20 cellular contexts compared by ENCODE assay signal in the genomic region with DNA sequence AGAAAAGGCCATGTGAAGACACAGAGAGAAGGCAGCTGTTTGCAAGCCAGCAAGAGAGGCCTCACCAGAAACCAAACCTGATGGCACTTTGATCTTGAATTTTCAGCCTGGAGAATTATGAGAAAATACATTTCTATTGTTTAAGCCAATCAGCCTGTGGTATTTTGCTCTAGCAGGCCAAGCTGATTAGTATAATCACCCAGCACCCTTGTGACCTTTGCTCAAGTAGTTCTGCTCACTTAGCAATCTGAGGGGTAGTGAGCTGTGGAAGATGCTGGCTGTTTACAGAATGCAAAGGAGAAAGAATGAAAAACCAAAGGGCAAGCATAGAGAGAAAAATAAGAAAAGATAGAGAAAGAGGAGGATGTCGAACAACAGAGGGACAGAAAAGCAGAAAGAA.
"Had no signal": no experiment of that assay in that cellular context is flagged by ENCODE, and none has a peak within 500 bp of the region (broad histone marks: within the 10 kb centered on the region; RNA-seq: fewer than 3 reads in every experiment).

No MANE protein-coding gene starts in this region.

- H3K36me3 ChIP-seq: neutrophil, right lobe of liver, spleen, stomach, thoracic aorta, transverse colon had no signal

- H3K9me3 ChIP-seq: neutrophil, right lobe of liver, spleen, stomach, thoracic aorta, transverse colon had no signal

- H3K27ac ChIP-seq: neutrophil, right lobe of liver, spleen, stomach, thoracic aorta, transverse colon had no signal

- H3K4me1 ChIP-seq: right lobe of liver, spleen, stomach, transverse colon had no signal

- DNase-seq: cortex of kidney; dorsolateral prefrontal cortex; effector CD8-positive, alpha-beta T cell; foreskin melanocyte; head of caudate nucleus; hippocampal formation; kidney glomerular epithelial cell; naive thymus-derived CD4-positive, alpha-beta T cell; nephron progenitor cell; right lobe of liver; spleen; stimulated activated CD4-positive, alpha-beta T cell treated with anti-CD3 and anti-CD28 coated beads, Interleukin-15, amount 100 ng/mL, for 24 hours; stimulated activated CD4-positive, alpha-beta T cell treated with anti-CD3 and anti-CD28 coated beads, Interleukin-1b, Interleukin-23, amount 100 ng/mL, for 48 hours; stimulated activated CD4-positive, alpha-beta T cell treated with anti-CD3 and anti-CD28 coated beads, Interleukin-4, amount 100 ng/mL, for 24 hours; stimulated activated naive CD4-positive, alpha-beta T cell; stomach; transverse colon had no signal

- H3K27me3 ChIP-seq: dorsolateral prefrontal cortex, neutrophil, right lobe of liver, spleen, stomach, transverse colon had no signal

- FAIRE-seq: islet of Langerhans had no signal

- H3K4me3 ChIP-seq: dorsolateral prefrontal cortex, right lobe of liver, spleen, stomach, thoracic aorta, transverse colon had no signal

- ATAC-seq: naive thymus-derived CD4-positive, alpha-beta T cell; right lobe of liver had no signal
